24 cellular contexts compared by ENCODE assay signal in genomic region chr1:9384128-9384527, GRCh38.
DNase-seq lines count a peak whose midpoint lies in the region; ATAC-seq, FAIRE-seq and TF ChIP-seq lines count a peak whose summit lies in the region.
"Had no signal": no experiment of that assay in that cellular context is flagged by ENCODE, and none has a peak within 500 bp of the region (broad histone marks: within the 10 kb centered on the region; RNA-seq: fewer than 3 reads in every experiment).

No MANE protein-coding gene starts in this region.

- H3K27me3 Mint-ChIP-seq in chondrocyte (ENCODE audit: low read depth), result no peaks in the 10 kb centered on the region
- peaks cover 2 to 15% of the 10 kb centered on the region in 2 donors for H3K27me3 Mint-ChIP-seq in natural killer cell treated with Interleukin-12 subunit alpha and Interleukin-12 subunit beta and Interleukin-15 and Interleukin-18, amount 100 ng/mL, for 72 hours
- H3K27me3 Mint-ChIP-seq: activated naive CD8-positive, alpha-beta T cell treated with anti-CD3 and anti-CD28 coated beads, Interleukin-2, amount 50 U/mL, for 24 hours; stimulated activated naive CD8-positive, alpha-beta T cell treated with anti-CD3 and anti-CD28 coated beads, Interleukin-15, Interleukin-2, amounts not matched to agents 100 ng/mL and 50 ng/mL, for 24 hours had no signal

- DNase-seq in A549 (ENCODE audit: low read depth in 1 of 2, low spot score in 1 of 2) (no peak), chondrocyte (ENCODE audit: low spot score) (no peak), mesendoderm (no peak), sigmoid colon (no peak), SKM-1 treated with dmso at 0.1 percent for 144 hours (lab: John Stamatoyannopoulos, UW; ENCODE audit: unreplicated experiment) (no peak)
- DNase-seq in stimulated activated CD4-positive, alpha-beta T cell treated with anti-CD3 and anti-CD28 coated beads, Interleukin-1b, Interleukin-23, amount 100 ng/mL, for 48 hours, result no peak
- DNase-seq in natural killer cell treated with Interleukin-12 subunit alpha and Interleukin-12 subunit beta and Interleukin-15 and Interleukin-18, amount 100 ng/mL, for 72 hours (ENCODE audit: low spot score), result no peak
- DNase-seq: activated CD4-positive, alpha-beta T cell treated with anti-CD3 and anti-CD28 coated beads, Interleukin-2, amount 50 U/mL, for 4 hours; activated CD8-positive, alpha-beta memory T cell treated with anti-CD3 and anti-CD28 coated beads, Interleukin-2, amount 50 U/mL, for 48 hours; activated gamma-delta T cell; activated naive CD8-positive, alpha-beta T cell treated with anti-CD3 and anti-CD28 coated beads, Interleukin-2, amount 50 U/mL, for 24 hours; HFFc6; naive thymus-derived CD4-positive, alpha-beta T cell; NCI-H146; NCI-H2171; NCI-H526 had no signal

- ATAC-seq in A549 (no peak), HG02852 (IDR thresholded peaks at IDR 0.05; ENCODE audit: unreplicated experiment) (no peak)
- no peak for ATAC-seq in natural killer cell treated with Interleukin-12 subunit alpha and Interleukin-12 subunit beta and Interleukin-15 and Interleukin-18, amount 100 ng/mL, for 72 hours
- ATAC-seq: activated naive CD8-positive, alpha-beta T cell treated with anti-CD3 and anti-CD28 coated beads, Interleukin-2, amount 50 U/mL, for 24 hours; naive thymus-derived CD4-positive, alpha-beta T cell had no signal

- intact Hi-C loops in sigmoid colon (cut with DNase I), result no loop called here

- H3K4me1 ChIP-seq in A549 (peaks cover 32% of the 10 kb centered on the region), mesendoderm (ENCODE audit: control insufficient read depth, low read depth, low read length) (no peaks in the 10 kb centered on the region), sigmoid colon (peaks cover 0 to 73% (median 47%) of the 10 kb centered on the region in 4 donors)

- no peak overlapping the region for H3K18ac ChIP-seq in mesendoderm (ENCODE audit: low read length)

- H3K27me3 ChIP-seq in mesendoderm (ENCODE audit: insufficient read depth, low read length, poor library complexity) (no peaks in the 10 kb centered on the region), sigmoid colon (no peaks in the 10 kb centered on the region)

- TF ChIP-seq POLR2A in A549 (IDR thresholded peaks at IDR 0.05; ENCODE audit: low read length) (no peak), sigmoid colon (IDR thresholded peaks at IDR 0.05) (no peak)

- H3K9me3 ChIP-seq in A549, result no peaks in the 10 kb centered on the region
- no peaks in the 10 kb centered on the region for H3K9me3 ChIP-seq in sigmoid colon
- H3K9me3 ChIP-seq: SK-N-SH had no signal

- H3K79me1 ChIP-seq in mesendoderm (ENCODE audit: low read length), result no peaks in the 10 kb centered on the region

- peak overlapping the region; percentile 97 for H3K27ac Mint-ChIP-seq in chondrocyte (ENCODE audit: unreplicated experiment)
- H3K27ac Mint-ChIP-seq in natural killer cell treated with Interleukin-12 subunit alpha and Interleukin-12 subunit beta and Interleukin-15 and Interleukin-18, amount 100 ng/mL, for 72 hours, result no peak overlapping the region
- H3K27ac Mint-ChIP-seq: activated naive CD8-positive, alpha-beta T cell treated with anti-CD3 and anti-CD28 coated beads, Interleukin-2, amount 50 U/mL, for 24 hours; HFFc6; stimulated activated naive CD8-positive, alpha-beta T cell treated with anti-CD3 and anti-CD28 coated beads, Interleukin-15, Interleukin-2, amounts not matched to agents 100 ng/mL and 50 ng/mL, for 24 hours had no signal

- TF ChIP-seq CTCF in A549 (IDR thresholded peaks at IDR 0.05) (no peak), chondrocyte (IDR thresholded peaks at IDR 0.05) (no peak), sigmoid colon (IDR thresholded peaks at IDR 0.05) (no peak)

- no peak overlapping the region for H2BK120ac ChIP-seq in mesendoderm (ENCODE audit: low read depth, low read length)

- no peak overlapping the region for H2BK5ac ChIP-seq in mesendoderm (ENCODE audit: low read length)

- H3K9ac ChIP-seq in mesendoderm (ENCODE audit: low read length), result no peak overlapping the region
- H3K9ac ChIP-seq: GM23248, SK-N-SH had no signal

- H3K36me3 Mint-ChIP-seq in chondrocyte (ENCODE audit: low read depth), result no peaks in the 10 kb centered on the region
- H3K36me3 Mint-ChIP-seq in natural killer cell treated with Interleukin-12 subunit alpha and Interleukin-12 subunit beta and Interleukin-15 and Interleukin-18, amount 100 ng/mL, for 72 hours, result no peaks in the 10 kb centered on the region
- H3K36me3 Mint-ChIP-seq: naive thymus-derived CD4-positive, alpha-beta T cell had no signal

- H3K4me3 Mint-ChIP-seq in chondrocyte (ENCODE audit: unreplicated experiment), result no peak overlapping the region
- H3K4me3 Mint-ChIP-seq in natural killer cell treated with Interleukin-12 subunit alpha and Interleukin-12 subunit beta and Interleukin-15 and Interleukin-18, amount 100 ng/mL, for 72 hours, result no peak overlapping the region
- H3K4me3 Mint-ChIP-seq: activated naive CD8-positive, alpha-beta T cell treated with anti-CD3 and anti-CD28 coated beads, Interleukin-2, amount 50 U/mL, for 24 hours; HFFc6; naive thymus-derived CD4-positive, alpha-beta T cell; stimulated activated naive CD8-positive, alpha-beta T cell treated with anti-CD3 and anti-CD28 coated beads, Interleukin-15, Interleukin-2, amounts not matched to agents 100 ng/mL and 50 ng/mL, for 24 hours had no signal

- H3K4me2 ChIP-seq in A549 (no peak overlapping the region), mesendoderm (ENCODE audit: low read length) (no peak overlapping the region)

- CTCF ChIA-PET in A549 (lab: Yijun Ruan, JAX), result interaction anchor here (1.5 kb wide), 1 partner anchor 12 kb away, joined by 4 read pairs; no protein-coding TSS in a partner anchor

- peak overlapping the region; percentile 45 for H3K23ac ChIP-seq in mesendoderm (ENCODE audit: low read length)

- H3K4me3 ChIP-seq in A549 (no peak overlapping the region), mesendoderm (ENCODE audit: low read length) (no peak overlapping the region), sigmoid colon (no peak overlapping the region)
- H3K4me3 ChIP-seq: GM23248 had no signal

- POLR2A ChIA-PET in A549 (lab: Yijun Ruan, JAX), result no interaction called here

- no peak overlapping the region for H3K4ac ChIP-seq in mesendoderm (ENCODE audit: low read depth, low read length)

- FAIRE-seq in A549 (lab: Jason Lieb, UNC), result no peak
- FAIRE-seq: A204.1, bronchial epithelial cell, GM12891, GM19239 had no signal

- peaks cover 67% of the 10 kb centered on the region for H3K4me1 Mint-ChIP-seq in chondrocyte (ENCODE audit: low read depth)
- no peaks in the 10 kb centered on the region for H3K4me1 Mint-ChIP-seq in natural killer cell treated with Interleukin-12 subunit alpha and Interleukin-12 subunit beta and Interleukin-15 and Interleukin-18, amount 100 ng/mL, for 72 hours (ENCODE audit: low read depth in 2 of 2)
- H3K4me1 Mint-ChIP-seq: activated naive CD8-positive, alpha-beta T cell treated with anti-CD3 and anti-CD28 coated beads, Interleukin-2, amount 50 U/mL, for 24 hours had no signal

- H3K9me3 Mint-ChIP-seq in chondrocyte (ENCODE audit: low read depth), result no peaks in the 10 kb centered on the region
- no peaks in the 10 kb centered on the region for H3K9me3 Mint-ChIP-seq in natural killer cell treated with Interleukin-12 subunit alpha and Interleukin-12 subunit beta and Interleukin-15 and Interleukin-18, amount 100 ng/mL, for 72 hours
- H3K9me3 Mint-ChIP-seq: activated naive CD8-positive, alpha-beta T cell treated with anti-CD3 and anti-CD28 coated beads, Interleukin-2, amount 50 U/mL, for 24 hours; HFFc6; naive thymus-derived CD4-positive, alpha-beta T cell; stimulated activated naive CD8-positive, alpha-beta T cell treated with anti-CD3 and anti-CD28 coated beads, Interleukin-15, Interleukin-2, amounts not matched to agents 100 ng/mL and 50 ng/mL, for 24 hours had no signal

- peak overlapping the region; percentile 48 to 91; a peak in 5 of 6 replicates for H3K27ac ChIP-seq in A549
- no peak overlapping the region for H3K27ac ChIP-seq in mesendoderm (ENCODE audit: low read depth, low read length)
- H3K27ac ChIP-seq in sigmoid colon, result peak overlapping the region; percentile 43 to 75 (median 70)
- H3K27ac ChIP-seq: GM23248 had no signal

- 95% methylated on average over 4 of the region's 7 CpGs for WGBS in A549 (ENCODE audit: missing lambda C conversion rate)
- WGBS in mesendoderm (ENCODE audit: extremely low coverage, insufficient coverage, low lambda C conversion rate), result no CpG with 5 or more reads among the region's 7 CpGs
- 93 to 94% methylated on average over 7 of the region's 7 CpGs for WGBS in sigmoid colon, 2 donors

- no peaks in the 10 kb centered on the region for H3K79me2 ChIP-seq in mesendoderm (ENCODE audit: control insufficient read depth, insufficient read depth, low read length)

- H4K8ac ChIP-seq in mesendoderm (ENCODE audit: low read depth, low read length), result no peak overlapping the region

- H3K36me3 ChIP-seq in mesendoderm (ENCODE audit: control insufficient read depth, insufficient read depth, low read length), result no peaks in the 10 kb centered on the region
- no peaks in the 10 kb centered on the region for H3K36me3 ChIP-seq in sigmoid colon

- TF ChIP-seq RAD21 in A549 (conservative IDR thresholded peaks at IDR 0.05 in 1 of 2, IDR thresholded peaks at IDR 0.05 in 1 of 2), result no peak

- no peak overlapping the region for H2BK15ac ChIP-seq in mesendoderm (replicated peaks; ENCODE audit: low read depth)

- no peak overlapping the region for H4K5ac ChIP-seq in mesendoderm (ENCODE audit: low read length)

- no peak overlapping the region for H3K56ac ChIP-seq in mesendoderm (ENCODE audit: low read length)

- TF ChIP-seq EP300 in A549 (IDR thresholded peaks at IDR 0.05) (no peak), sigmoid colon (IDR thresholded peaks at IDR 0.05) (no peak)

- no peak overlapping the region for H2AK5ac ChIP-seq in mesendoderm (ENCODE audit: low read length)

TF ChIP-seq in A549, 52 proteins besides CTCF, POLR2A, EP300 and RAD21 (continues in another document):
- TF ChIP-seq MAX (IDR thresholded peaks at IDR 0.05) (no peak), JUNB (IDR thresholded peaks at IDR 0.05) (no peak), HDAC2 (IDR thresholded peaks at IDR 0.05) (no peak), ESRRA (IDR thresholded peaks at IDR 0.05; ENCODE audit: borderline replicate concordance, low read length) (no peak), RARB (CRISPR knock-in tag; IDR thresholded peaks at IDR 0.05) (no peak), CHD2 (IDR thresholded peaks at IDR 0.05; ENCODE audit: low read length, partially characterized antibody) (no peak), RFX5 (IDR thresholded peaks at IDR 0.05) (no peak), USF2 (IDR thresholded peaks at IDR 0.05) (no peak)
